27 cellular contexts compared by ENCODE assay signal in the genomic region with DNA sequence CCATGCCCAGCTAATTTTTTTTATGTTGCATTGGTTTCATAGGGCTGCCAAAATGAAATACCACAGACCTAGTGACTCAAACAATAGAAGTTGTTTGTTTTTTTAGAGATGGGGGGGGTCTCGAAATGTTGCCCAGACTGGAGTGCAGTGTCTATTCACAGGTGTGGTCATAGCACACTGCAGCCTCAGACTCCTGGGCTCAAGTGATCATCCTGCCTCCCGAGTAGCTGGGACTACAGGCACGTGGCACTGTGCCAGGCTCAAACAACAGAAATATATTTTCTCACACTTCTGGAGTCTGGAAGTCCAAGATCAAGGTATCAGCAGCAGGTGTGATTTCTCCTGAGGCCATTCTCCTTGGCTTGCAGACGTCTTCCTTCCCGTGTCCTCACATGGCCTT. TPM values are rescaled to one million over a fixed set of nuclear protein-coding genes. Genes with fewer than 3 reads are reported as not detected.
DNase-seq lines count a peak whose midpoint lies in the region; ATAC-seq and TF ChIP-seq lines count a peak whose summit lies in the region.
"Had no signal": no experiment of that assay in that cellular context is flagged by ENCODE, and none has a peak within 500 bp of the region (broad histone marks: within the 10 kb centered on the region; RNA-seq: fewer than 3 reads in every experiment).

No MANE protein-coding gene starts in this region.

- no peaks in the 10 kb centered on the region for H3K36me3 ChIP-seq in thyroid gland
- H3K36me3 ChIP-seq: ovary, spleen, upper lobe of left lung, WERI-Rb-1 had no signal

- no peaks in the 10 kb centered on the region for H3K27me3 ChIP-seq in thyroid gland
- H3K27me3 ChIP-seq: ovary, upper lobe of left lung had no signal

- DNase-seq in DMS53 (lab: John Stamatoyannopoulos, UW) (peak; percentile 18), DMS53 treated with DMSO at 0.1 percent for 48 hours (lab: John Stamatoyannopoulos, UW; ENCODE audit: unreplicated experiment) (no peak), NCI-H2196 treated with DMSO at 0.1 percent for 48 hours (lab: John Stamatoyannopoulos, UW; ENCODE audit: unreplicated experiment) (peak; percentile 29), epithelial cell of esophagus (ENCODE audit: low read depth) (peak; percentile 28), thyroid gland (peak; percentile 47 to 72), SKM-1 (lab: John Stamatoyannopoulos, UW; ENCODE audit: unreplicated experiment) (no peak)
- no peak for DNase-seq in stimulated activated naive CD4-positive, alpha-beta T cell (lab: John Stamatoyannopoulos, UW)
- DNase-seq: activated CD4-positive, alpha-beta T cell treated with anti-CD3 and anti-CD28 coated beads, Interleukin-2, amount 10 ng/mL, durations not matched to agents 7 days and 5 days; activated gamma-delta T cell; activated naive CD8-positive, alpha-beta T cell treated with anti-CD3 and anti-CD28 coated beads, Interleukin-2, amount 50 U/mL, for 24 hours; activated T-cell treated with anti-CD3 and anti-CD28 coated beads, Interleukin-2, amount 50 U/mL, for 24 hours; CD4-positive, alpha-beta T cell; effector memory CD4-positive, alpha-beta T cell; foreskin melanocyte; NCI-H1092 treated with DMSO at 0.1 percent for 48 hours; NCI-H1930; NCI-H510A; ovary; SHP77; spleen; SW 1271; T1000; upper lobe of left lung; WERI-Rb-1 had no signal

- intact Hi-C loops in thyroid gland (cut with DNase I) = no loop called here

- no peaks in the 10 kb centered on the region for H3K9me3 ChIP-seq in thyroid gland
- H3K9me3 ChIP-seq: ovary, spleen, upper lobe of left lung had no signal

- H3K4me1 ChIP-seq in thyroid gland = no peaks in the 10 kb centered on the region
- H3K4me1 ChIP-seq: spleen, upper lobe of left lung had no signal

- TF ChIP-seq CTCF in epithelial cell of esophagus (IDR thresholded peaks at IDR 0.05; ENCODE audit: insufficient read depth, low read depth, low read length, missing control alignments) (no peak), thyroid gland (IDR thresholded peaks at IDR 0.05) (no peak)

- no peak for ATAC-seq in esophagus mucosa
- ATAC-seq: activated naive CD8-positive, alpha-beta T cell treated with anti-CD3 and anti-CD28 coated beads, Interleukin-2, amount 50 U/mL, for 24 hours; GM23338 had no signal

- 10 to 23% methylated on average over 5 of the region's 5 CpGs for WGBS in thyroid gland, 2 donors

- H3K27ac ChIP-seq in thyroid gland = no peak overlapping the region
- H3K27ac ChIP-seq: 22Rv1, ovary, spleen, upper lobe of left lung, WERI-Rb-1 had no signal

- no peak for TF ChIP-seq POLR2A in thyroid gland (IDR thresholded peaks at IDR 0.05)

- H3K4me3 ChIP-seq in epithelial cell of esophagus (ENCODE audit: low read length) (no peak overlapping the region), thyroid gland (replicated peaks in 1 of 3) (no peak overlapping the region)
- H3K4me3 ChIP-seq: GM23338, ovary, spleen, upper lobe of left lung had no signal

RNA-seq across cellular contexts. Expression of a gene that starts 6.6 kb away (rescaled TPM):
- total RNA-seq in thyroid gland = 10 to 100 TPM; 18.7 to 35.8 (median 22.1) TPM
- total RNA-seq in esophagus mucosa = 0.24 TPM

Comparison
In these comparisons a context has a peak if more than half of its experiments do, and no peak if none do; other contexts are left out.
1. DNase-seq: peak in DMS53 (single experiment), NCI-H2196 treated with DMSO at 0.1 percent for 48 hours (single experiment), epithelial cell of esophagus (single experiment) and thyroid gland (2 of 2); none in DMS53 treated with DMSO at 0.1 percent for 48 hours (single experiment), SKM-1 (single experiment) and stimulated activated naive CD4-positive, alpha-beta T cell (0 of 6).
2. RNA of a gene that starts 6.6 kb away (total RNA-seq): 18.7 to 35.8 TPM in thyroid gland; 0.24 TPM in esophagus mucosa (single experiment); every median in the first group is over 10 times any median in the second.